Comparison of ENCODE assay signal across 14 cellular contexts in genomic region chrX:116726806-116727205, GRCh38.
DNase-seq lines count a peak whose midpoint lies in the region; TF ChIP-seq lines count a peak whose summit lies in the region.
"Had no signal": no experiment of that assay in that cellular context is flagged by ENCODE, and none has a peak within 500 bp of the region (broad histone marks: within the 10 kb centered on the region; RNA-seq: fewer than 3 reads in every experiment).

No MANE protein-coding gene starts in this region.

- no peak overlapping the region for H2BK20ac ChIP-seq in H9 (ENCODE audit: low read depth, low read length, poor library complexity, severe bottlenecking)

- H3K4me3 Mint-ChIP-seq in H9 (no peak overlapping the region), neural crest cell (no peak overlapping the region)
- H3K4me3 Mint-ChIP-seq in activated T-cell treated with anti-CD3 and anti-CD28 coated beads, Interleukin-2, amount 50 U/mL, for 24 hours, result no peak overlapping the region
- H3K4me3 Mint-ChIP-seq: CD14-positive monocyte; CD8-positive, alpha-beta T cell had no signal

- no peaks in the 10 kb centered on the region for H4K20me1 ChIP-seq in H9 (ENCODE audit: control insufficient read depth, insufficient read depth, insufficient read length)

- H3K9me3 ChIP-seq in H9 (ENCODE audit: control insufficient read depth, low read depth, low read length) (no peaks in the 10 kb centered on the region), NT2/D1 (ENCODE audit: insufficient read depth, low read length) (no peaks in the 10 kb centered on the region)

- H2BK12ac ChIP-seq in H9 (ENCODE audit: insufficient read length, low read depth, low read length), result no peak overlapping the region

- H3K4me1 Mint-ChIP-seq in H9 (peaks cover 19 to 21% of the 10 kb centered on the region in 2 experiments), neural crest cell (no peaks in the 10 kb centered on the region)
- H3K4me1 Mint-ChIP-seq in activated T-cell treated with anti-CD3 and anti-CD28 coated beads, Interleukin-2, amount 50 U/mL, for 24 hours (ENCODE audit: low read depth), result no peaks in the 10 kb centered on the region
- H3K4me1 Mint-ChIP-seq: CD14-positive monocyte had no signal

- no peak overlapping the region for H2BK15ac ChIP-seq in H9 (ENCODE audit: low read depth, low read length)

- H2AK5ac ChIP-seq in H9 (ENCODE audit: insufficient read length, low read length), result no peak overlapping the region

- peaks cover 8 to 28% (median 26%) of the 10 kb centered on the region in 3 experiments for H3K36me3 Mint-ChIP-seq in H9 (ENCODE audit: insufficient read depth in 1 of 3, low read depth in 3 of 3)
- no peaks in the 10 kb centered on the region for H3K36me3 Mint-ChIP-seq in neural crest cell (ENCODE audit: low read depth)
- H3K36me3 Mint-ChIP-seq in activated T-cell treated with anti-CD3 and anti-CD28 coated beads, Interleukin-2, amount 50 U/mL, for 24 hours (ENCODE audit: low read depth), result no peaks in the 10 kb centered on the region
- H3K36me3 Mint-ChIP-seq: CD14-positive monocyte; CD8-positive, alpha-beta T cell had no signal

- H3K9ac ChIP-seq in H9 (ENCODE audit: extremely low read depth, insufficient read length, low read length) (no peak overlapping the region), NT2/D1 (ENCODE audit: insufficient read length, low read depth) (no peak overlapping the region)

- H2BK120ac ChIP-seq in H9 (ENCODE audit: low read depth, low read length, poor library complexity, severe bottlenecking), result no peak overlapping the region

- peak overlapping the region; percentile 66 for H3K27ac ChIP-seq in H9 (ENCODE audit: insufficient read length, low read depth, low read length)

- no peaks in the 10 kb centered on the region; the same call in 1 of the 2 replicates for H3K27me3 Mint-ChIP-seq in H9 (ENCODE audit: low read depth)
- no peaks in the 10 kb centered on the region for H3K27me3 Mint-ChIP-seq in neural crest cell (ENCODE audit: low read depth)
- no peaks in the 10 kb centered on the region for H3K27me3 Mint-ChIP-seq in activated T-cell treated with anti-CD3 and anti-CD28 coated beads, Interleukin-2, amount 50 U/mL, for 24 hours

- H2AFZ ChIP-seq in H9 (ENCODE audit: low read length), result no peak overlapping the region

- no peak overlapping the region for H4K91ac ChIP-seq in H9 (ENCODE audit: insufficient read length, low read depth, low read length)

- no peaks in the 10 kb centered on the region for H3K36me3 ChIP-seq in NT2/D1 (ENCODE audit: insufficient read depth, insufficient read length, low read length)

- H3K56ac ChIP-seq in H9 (ENCODE audit: insufficient read length, low read depth, low read length), result no peak overlapping the region

- no peak overlapping the region for H3T11ph ChIP-seq in H9 (ENCODE audit: low read length)

- H3K27me3 ChIP-seq in H9 (ENCODE audit: insufficient read depth, low read length) (no peaks in the 10 kb centered on the region), NT2/D1 (ENCODE audit: insufficient read depth, insufficient read length) (no peaks in the 10 kb centered on the region)

- peak overlapping the region; percentile 88 for H3K18ac ChIP-seq in H9 (ENCODE audit: insufficient read length, low read depth, low read length)

- no peak overlapping the region for H4K5ac ChIP-seq in H9 (ENCODE audit: insufficient read length, low read depth, low read length)

- no CpG with 5 or more reads among the region's 4 CpGs for WGBS in H9 (ENCODE audit: extremely low coverage, insufficient read length, low lambda C conversion rate)

- no peak overlapping the region for H3K23ac ChIP-seq in H9 (ENCODE audit: insufficient read length, low read depth, low read length)

- no peaks in the 10 kb centered on the region for H3K79me2 ChIP-seq in H9 (ENCODE audit: insufficient read depth, low read length)

- no peak for TF ChIP-seq CTCF in H9 (conservative IDR thresholded peaks at IDR 0.05)
- TF ChIP-seq CTCF in neural crest cell (conservative IDR thresholded peaks at IDR 0.05), result no peak

- H3K27ac Mint-ChIP-seq in H9 (peak overlapping the region; percentile 87 to 95 (median 88)), neural crest cell (ENCODE audit: unreplicated experiment) (peak overlapping the region; percentile 45)
- H3K27ac Mint-ChIP-seq in activated T-cell treated with anti-CD3 and anti-CD28 coated beads, Interleukin-2, amount 50 U/mL, for 24 hours, result no peak overlapping the region
- H3K27ac Mint-ChIP-seq: CD14-positive monocyte; CD8-positive, alpha-beta T cell had no signal

- no peak overlapping the region for H3K4ac ChIP-seq in H9 (ENCODE audit: low read depth, low read length)

- no peaks in the 10 kb centered on the region for H3K79me1 ChIP-seq in H9 (ENCODE audit: insufficient read depth, low read depth, low read length, poor library complexity, severe bottlenecking)

- no peak overlapping the region for H3K4me3 ChIP-seq in NT2/D1 (ENCODE audit: insufficient read length, low read depth)

- no peak overlapping the region for H4K8ac ChIP-seq in H9 (replicated peaks; ENCODE audit: insufficient read length, low read depth, low read length)

- no peaks in the 10 kb centered on the region for H3K23me2 ChIP-seq in H9 (ENCODE audit: insufficient read length, low read depth, low read length, poor library complexity, severe bottlenecking)

- H3K4me1 ChIP-seq in H9 (ENCODE audit: insufficient read depth, low read length) (peaks cover 1% of the 10 kb centered on the region; the same call in 1 of the 2 replicates), NT2/D1 (ENCODE audit: insufficient read depth, insufficient read length) (no peaks in the 10 kb centered on the region)

- no peak overlapping the region for H3K4me2 ChIP-seq in H9 (ENCODE audit: insufficient read depth, insufficient read length, low read length)

- H3K9me3 Mint-ChIP-seq in H9 (peaks cover 0 to 32% of the 10 kb centered on the region in 2 experiments), neural crest cell (no peaks in the 10 kb centered on the region)
- no peaks in the 10 kb centered on the region for H3K9me3 Mint-ChIP-seq in activated T-cell treated with anti-CD3 and anti-CD28 coated beads, Interleukin-2, amount 50 U/mL, for 24 hours

- peak; percentile 38 for DNase-seq in H9
- DNase-seq in NT2/D1 (ENCODE audit: low read depth, low spot score), result peak; percentile 33
- peak; percentile 12 for DNase-seq in iPS DF 19.7 (ENCODE audit: low read depth, low spot score)
- DNase-seq in neural crest cell (ENCODE audit: low read depth, low spot score), result no peak
- no peak for DNase-seq in AML-193 (lab: John Stamatoyannopoulos, UW)
- no peak for DNase-seq in AG08396 (ENCODE audit: low spot score)
- DNase-seq in activated T-cell treated with anti-CD3 and anti-CD28 coated beads, Interleukin-2, amount 50 U/mL, for 24 hours, result no peak
- DNase-seq: CD8-positive, alpha-beta T cell; COR-L47; DMS153; DMS79 treated with DMSO at 0.1 percent for 48 hours; EL; GDM1 had no signal

- no peak overlapping the region for H2BK5ac ChIP-seq in H9 (ENCODE audit: insufficient read length, low read length)

- no peak overlapping the region; the same call in 1 of the 2 replicates for H3K14ac ChIP-seq in H9 (ENCODE audit: insufficient read depth, low read length)

Comparison
In these comparisons a context has a peak if more than half of its experiments do, and no peak if none do; other contexts are left out.
1. DNase-seq: peak in H9 (single experiment), NT2/D1 (single experiment) and iPS DF 19.7 (single experiment); none in neural crest cell (single experiment), AML-193 (0 of 2), AG08396 (single experiment) and activated T-cell treated with anti-CD3 and anti-CD28 coated beads, Interleukin-2, amount 50 U/mL, for 24 hours (single experiment).